In the genomic region with DNA sequence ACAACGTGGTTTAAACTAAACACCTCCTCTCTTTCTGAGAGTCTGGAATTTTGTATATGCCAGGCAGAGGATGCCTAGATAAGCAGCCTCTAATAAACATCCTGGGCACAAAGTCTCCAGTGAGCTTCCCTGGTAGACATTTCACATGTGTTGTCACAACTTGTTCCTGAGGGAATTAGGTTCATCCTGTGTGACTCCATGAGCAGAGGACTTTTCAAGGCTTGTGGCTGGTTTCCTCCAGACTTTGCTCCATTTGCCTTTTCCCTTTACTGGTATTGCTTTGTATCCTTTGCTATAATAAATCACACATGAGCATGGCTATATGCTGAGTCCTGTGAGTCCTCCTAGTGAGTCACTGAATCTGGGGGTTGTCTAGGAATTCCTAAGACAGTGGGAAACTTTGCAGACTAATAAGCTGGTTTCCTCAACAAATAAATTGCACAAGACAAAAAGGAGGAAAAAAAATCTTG, we compare ENCODE assay signal across 12 cellular contexts.
DNase-seq lines count a peak whose midpoint lies in the region; ATAC-seq, FAIRE-seq and TF ChIP-seq lines count a peak whose summit lies in the region.
"Had no signal": no experiment of that assay in that cellular context is flagged by ENCODE, and none has a peak within 500 bp of the region (broad histone marks: within the 10 kb centered on the region; RNA-seq: fewer than 3 reads in every experiment).

No MANE protein-coding gene starts in this region.

- peak overlapping the region; percentile 93 for H3K27ac ChIP-seq in ACC112 (ENCODE audit: low read depth, low read length)
- no peak overlapping the region for H3K27ac ChIP-seq in testis
- H3K27ac ChIP-seq: BLaER1, prostate gland had no signal

- intact Hi-C loops in testis (cut with DNase I; ENCODE audit: low total_unique reads) (no loop called here), posterior vena cava (cut with DNase I) (no loop called here)

- peak; percentile 61 for DNase-seq in HTR-8/SVneo (ENCODE audit: insufficient read length, low spot score)
- peak; percentile 58 for DNase-seq in brain pericyte (ENCODE audit: low read depth, low spot score)
- DNase-seq in iris pigment epithelial cell (ENCODE audit: low read depth), result peak; percentile 97
- no peak for DNase-seq in testis
- no peak for DNase-seq in DMS79 treated with DMSO at 0.1 percent for 48 hours (lab: John Stamatoyannopoulos, UW)
- DNase-seq in posterior vena cava (ENCODE audit: low spot score), result no peak
- DNase-seq: activated T-cell treated with anti-CD3 and anti-CD28 coated beads for 4 hours, NCI-H2081 treated with DMSO at 0.1 percent for 48 hours had no signal

- no peaks in the 10 kb centered on the region for H3K9me3 ChIP-seq in testis
- H3K9me3 ChIP-seq: BLaER1, prostate gland had no signal

- peak overlapping the region; percentile 46; the same call in 1 of the 2 replicates for H3K4me3 ChIP-seq in ACC112 (ENCODE audit: low read depth, low read length)
- H3K4me3 ChIP-seq in testis, result no peak overlapping the region
- H3K4me3 ChIP-seq: BLaER1, prostate gland had no signal

- TF ChIP-seq POLR2A in testis (IDR thresholded peaks at IDR 0.05), result no peak

- H3K79me2 ChIP-seq in ACC112 (ENCODE audit: control insufficient read depth, insufficient read depth, low read length, unreplicated experiment), result no peaks in the 10 kb centered on the region

- TF ChIP-seq CTCF in testis (IDR thresholded peaks at IDR 0.05), result no peak

- H2AFZ ChIP-seq in ACC112 (ENCODE audit: low read length, unreplicated experiment), result no peak overlapping the region

- peak; percentile 77 for FAIRE-seq in HTR-8/SVneo (lab: Jason Lieb, UNC)

- H3K4me1 ChIP-seq in ACC112 (ENCODE audit: control insufficient read depth, insufficient read depth, low read length, unreplicated experiment) (peaks cover 19% of the 10 kb centered on the region), testis (no peaks in the 10 kb centered on the region)
- H3K4me1 ChIP-seq: prostate gland had no signal

- H3K36me3 ChIP-seq in ACC112 (ENCODE audit: insufficient read depth, low read length) (no peaks in the 10 kb centered on the region), testis (ENCODE audit: low read depth, missing control alignments) (no peaks in the 10 kb centered on the region)
- H3K36me3 ChIP-seq: BLaER1, prostate gland had no signal

- no peak for ATAC-seq in HG03378 (IDR thresholded peaks at IDR 0.05; ENCODE audit: unreplicated experiment)

- 53 to 72% methylated on average over 1 of the region's 1 CpG for WGBS in testis, 2 donors

- no peaks in the 10 kb centered on the region for H3K27me3 ChIP-seq in ACC112 (ENCODE audit: insufficient read depth, low read length)
- H3K27me3 ChIP-seq in testis, result no peaks in the 10 kb centered on the region
- H3K27me3 ChIP-seq: BLaER1 had no signal

Comparison
In these comparisons a context has a peak if more than half of its experiments do, and no peak if none do; other contexts are left out.
1. DNase-seq: peak in HTR-8/SVneo (single experiment), brain pericyte (single experiment) and iris pigment epithelial cell (single experiment); none in testis (single experiment), DMS79 treated with DMSO at 0.1 percent for 48 hours (single experiment) and posterior vena cava (single experiment).